In the genomic region with DNA sequence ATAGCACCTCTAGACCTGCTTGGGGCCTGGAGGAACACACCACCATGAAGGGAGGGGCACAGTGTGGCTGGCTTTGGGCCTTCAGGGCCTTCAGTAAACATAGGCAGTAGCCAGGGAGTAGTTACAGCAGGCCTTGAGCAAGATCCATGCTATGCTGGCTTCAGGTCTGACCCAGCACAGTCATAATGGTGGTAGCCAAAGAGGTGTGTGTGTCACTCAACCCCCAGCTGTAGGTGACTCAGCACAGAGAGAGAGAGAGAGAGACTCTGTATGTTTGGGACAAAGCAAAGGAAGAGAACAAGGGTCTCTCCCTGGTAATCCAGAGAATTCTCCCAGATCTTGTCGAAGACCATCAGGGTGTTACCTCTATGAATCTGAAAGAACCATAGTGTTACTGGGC, we compare ENCODE assay signal across 17 cellular contexts.
"Had no signal": no experiment of that assay in that cellular context is flagged by ENCODE, and none has a peak within 500 bp of the region (broad histone marks: within the 10 kb centered on the region; RNA-seq: fewer than 3 reads in every experiment).

No MANE protein-coding gene starts in this region.

- H3K36me3 ChIP-seq: left ventricle myocardium inferior, neutrophil, tibial nerve, vagina had no signal

- H3K27ac ChIP-seq: left ventricle myocardium inferior, neutrophil, tibial nerve, vagina had no signal

- H3K27ac Mint-ChIP-seq: activated CD4-positive, alpha-beta T cell treated with anti-CD3 and anti-CD28 coated beads, Interleukin-2, amount 10 ng/mL, durations not matched to agents 7 days and 5 days; activated naive CD8-positive, alpha-beta T cell treated with anti-CD3 and anti-CD28 coated beads, Interleukin-2, amount 50 U/mL, for 24 hours; memory B cell; T-helper 17 cell had no signal

- ATAC-seq: activated naive CD8-positive, alpha-beta T cell treated with anti-CD3 and anti-CD28 coated beads, Interleukin-2, amount 50 U/mL, for 24 hours; esophagus mucosa; naive thymus-derived CD8-positive, alpha-beta T cell; T-helper 17 cell had no signal

- H3K9me3 ChIP-seq: vagina had no signal

- H3K4me3 ChIP-seq: left ventricle myocardium inferior, tibial nerve, vagina had no signal

- H3K4me1 Mint-ChIP-seq: activated CD4-positive, alpha-beta T cell treated with anti-CD3 and anti-CD28 coated beads, Interleukin-2, amount 10 ng/mL, durations not matched to agents 7 days and 5 days; activated naive CD8-positive, alpha-beta T cell treated with anti-CD3 and anti-CD28 coated beads, Interleukin-2, amount 50 U/mL, for 24 hours; memory B cell; naive thymus-derived CD8-positive, alpha-beta T cell; T-helper 17 cell had no signal

- H3K36me3 Mint-ChIP-seq: memory B cell had no signal

- H3K4me3 Mint-ChIP-seq: activated CD4-positive, alpha-beta T cell treated with anti-CD3 and anti-CD28 coated beads, Interleukin-2, amount 10 ng/mL, durations not matched to agents 7 days and 5 days; activated naive CD8-positive, alpha-beta T cell treated with anti-CD3 and anti-CD28 coated beads, Interleukin-2, amount 50 U/mL, for 24 hours; memory B cell; naive thymus-derived CD8-positive, alpha-beta T cell; T-helper 17 cell had no signal

- DNase-seq: activated CD4-positive, alpha-beta T cell treated with anti-CD3 and anti-CD28 coated beads, Interleukin-2, amount 10 ng/mL, durations not matched to agents 7 days and 5 days; activated naive CD4-positive, alpha-beta T cell treated with Interleukin-2 at 50 U/mL for 16 hours; activated naive CD8-positive, alpha-beta T cell treated with anti-CD3 and anti-CD28 coated beads, Interleukin-2, amount 50 U/mL, for 24 hours; activated T-cell treated with anti-CD3 and anti-CD28 coated beads for 4 hours; aorta; hippocampal formation; left ventricle myocardium inferior; naive thymus-derived CD8-positive, alpha-beta T cell; posterior cingulate gyrus; stimulated activated CD4-positive, alpha-beta T cell treated with anti-CD3 and anti-CD28 coated beads, Interleukin-4, amount 100 ng/mL, for 1 hour; stimulated activated naive CD4-positive, alpha-beta T cell; T-helper 17 cell had no signal

- H3K27me3 Mint-ChIP-seq: activated CD4-positive, alpha-beta T cell treated with anti-CD3 and anti-CD28 coated beads, Interleukin-2, amount 10 ng/mL, durations not matched to agents 7 days and 5 days; activated naive CD8-positive, alpha-beta T cell treated with anti-CD3 and anti-CD28 coated beads, Interleukin-2, amount 50 U/mL, for 24 hours; naive thymus-derived CD8-positive, alpha-beta T cell; T-helper 17 cell had no signal

- H3K4me1 ChIP-seq: left ventricle myocardium inferior, tibial nerve, vagina had no signal

- H3K27me3 ChIP-seq: neutrophil, tibial nerve, vagina had no signal
